Comparison of ENCODE assay signal across 31 cellular contexts in the genomic region with DNA sequence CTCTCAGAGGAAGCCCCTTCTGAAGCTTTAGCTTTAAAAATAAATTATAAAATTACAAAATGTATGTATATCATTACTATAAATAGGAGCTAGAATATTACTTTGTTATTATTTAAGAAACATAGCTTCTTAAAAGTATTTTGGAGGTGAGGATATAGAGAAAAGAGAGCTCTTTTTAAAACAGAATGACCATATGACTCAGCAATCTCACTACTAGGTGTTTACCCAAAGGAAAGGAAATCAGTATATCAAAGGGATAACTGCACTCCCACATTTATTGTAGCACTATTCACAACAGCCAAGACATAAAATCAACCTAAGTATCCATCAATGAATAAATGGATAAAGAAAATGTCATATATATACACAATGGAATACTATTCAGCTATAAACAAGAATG.
"Had no signal": no experiment of that assay in that cellular context is flagged by ENCODE, and none has a peak within 500 bp of the region (broad histone marks: within the 10 kb centered on the region; RNA-seq: fewer than 3 reads in every experiment).

No MANE protein-coding gene starts in this region.

- DNase-seq: activated CD4-positive, alpha-beta memory T cell treated with anti-CD3 and anti-CD28 coated beads for 36 hours; activated CD4-positive, alpha-beta T cell treated with anti-CD3 and anti-CD28 coated beads for 36 hours; activated CD4-positive, alpha-beta T cell treated with anti-CD3 and anti-CD28 coated beads, Interleukin-2, amount 10 ng/mL, durations not matched to agents 24 days and 14 days; activated CD4-positive, CD25-positive, alpha-beta regulatory T cell; activated CD4-positive, CD25-positive, alpha-beta regulatory T cell treated with anti-CD3 and anti-CD28 coated beads, Interleukin-2, amount 50 U/mL, for 72 hours; activated CD8-positive, alpha-beta memory T cell treated with anti-CD3 and anti-CD28 coated beads, Interleukin-2, amount 10 ng/mL, durations not matched to agents 7 days and 5 days; activated CD8-positive, alpha-beta memory T cell treated with anti-CD3 and anti-CD28 coated beads, Interleukin-2, amount 50 U/mL, for 4 hours; activated CD8-positive, alpha-beta T cell treated with anti-CD3 and anti-CD28 coated beads, Interleukin-2, amount 10 ng/mL, durations not matched to agents 7 days and 5 days; activated effector memory CD4-positive, alpha-beta T cell treated with anti-CD3 and anti-CD28 coated beads, Interleukin-2, amount 50 U/mL, for 16 hours; activated naive CD4-positive, alpha-beta T cell treated with anti-CD3 and anti-CD28 coated beads for 36 hours; activated naive CD8-positive, alpha-beta T cell treated with anti-CD3 and anti-CD28 coated beads for 36 hours; activated naive CD8-positive, alpha-beta T cell treated with anti-CD3 and anti-CD28 coated beads, Interleukin-2, amount 50 U/mL, for 24 hours; activated T-cell treated with anti-CD3 and anti-CD28 coated beads, Interleukin-2, amount 50 U/mL, for 1 hour; activated T-cell treated with anti-CD3 and anti-CD28 coated beads, Interleukin-2, amount 50 U/mL, for 48 hours; adrenal gland; amygdala; aorta; body of pancreas; caudate nucleus; cortex of kidney; dermis blood vessel endothelial cell; effector CD4-positive, alpha-beta T cell; effector memory CD8-positive, alpha-beta T cell; erythroblast; foreskin melanocyte; T-helper 1 cell; T-helper 17 cell; T1000 had no signal

- H3K4me1 ChIP-seq: adrenal gland, body of pancreas, esophagus muscularis mucosa, gastroesophageal sphincter had no signal

- ATAC-seq: activated CD4-positive, alpha-beta T cell treated with anti-CD3 and anti-CD28 coated beads for 36 hours; activated CD8-positive, alpha-beta memory T cell treated with anti-CD3 and anti-CD28 coated beads, Interleukin-2, amount 10 ng/mL, durations not matched to agents 7 days and 5 days; activated CD8-positive, alpha-beta T cell treated with anti-CD3 and anti-CD28 coated beads, Interleukin-2, amount 10 ng/mL, durations not matched to agents 7 days and 5 days; activated naive CD8-positive, alpha-beta T cell treated with anti-CD3 and anti-CD28 coated beads, Interleukin-2, amount 50 U/mL, for 24 hours; body of pancreas; effector memory CD8-positive, alpha-beta T cell; gastroesophageal sphincter; T-helper 17 cell had no signal

- H3K4me3 ChIP-seq: adrenal gland, body of pancreas, esophagus muscularis mucosa, gastroesophageal sphincter had no signal

- H3K27me3 ChIP-seq: adrenal gland, body of pancreas, esophagus muscularis mucosa, gastroesophageal sphincter had no signal

- H3K27ac ChIP-seq: adrenal gland, body of pancreas, esophagus muscularis mucosa, gastroesophageal sphincter had no signal

- H3K9me3 ChIP-seq: adrenal gland, body of pancreas, esophagus muscularis mucosa, gastroesophageal sphincter had no signal

- FAIRE-seq: colon had no signal
